In genomic region chr3:29746163-29746562, GRCh38 we compare ENCODE assay signal across 17 cellular contexts.
A peak's percentile ranks its signal among the peaks of the same experiment; 100 is the strongest.
DNase-seq lines count a peak whose midpoint lies in the region; ATAC-seq and TF ChIP-seq lines count a peak whose summit lies in the region.
"Had no signal": no experiment of that assay in that cellular context is flagged by ENCODE, and none has a peak within 500 bp of the region (broad histone marks: within the 10 kb centered on the region; RNA-seq: fewer than 3 reads in every experiment).

No MANE protein-coding gene starts in this region.

- H3K27ac ChIP-seq in right atrium auricular region = no peak overlapping the region
- peak overlapping the region in 1 of 2 donors; percentile 41 for H3K27ac ChIP-seq in thoracic aorta
- no peak overlapping the region for H3K27ac ChIP-seq in spleen

- TF ChIP-seq POLR2A in spleen (IDR thresholded peaks at IDR 0.05) = no peak

- no peak for DNase-seq in Right ventricle myocardium superior
- no peak for DNase-seq in right atrium auricular region (ENCODE audit: low spot score)
- peak; percentile 23 for DNase-seq in astrocyte of the spinal cord (ENCODE audit: low read depth, low spot score)
- DNase-seq in iris pigment epithelial cell (ENCODE audit: low read depth) = peak; percentile 22
- DNase-seq in thoracic aorta (ENCODE audit: low spot score) = no peak
- no peak for DNase-seq in spleen
- DNase-seq in pons (ENCODE audit: low spot score) = no peak
- DNase-seq in activated effector memory CD4-positive, alpha-beta T cell treated with anti-CD3 and anti-CD28 coated beads, Interleukin-2, amount 50 U/mL, for 16 hours = no peak
- DNase-seq: 8988T, C1 segment of cervical spinal cord, H7, KG1, MG63, NCI-H1105 treated with DMSO at 0.1 percent for 48 hours, NCI-H187, NCI-H446, NCI-H748 treated with DMSO at 0.1 percent for 48 hours had no signal

- ATAC-seq in Right ventricle myocardium superior (ENCODE audit: poor library complexity) (peak; percentile 45), thoracic aorta (ENCODE audit: insufficient number of reproducible peaks, low FRiP score, low read depth) (peak; percentile 27)

- intact Hi-C loops in Right ventricle myocardium superior (cut with DNase I) = no loop called here
- intact Hi-C loops in spleen (cut with DNase I; ENCODE audit: low total_unique reads) = no loop called here

- H3K27me3 ChIP-seq in right atrium auricular region (no peaks in the 10 kb centered on the region), thoracic aorta (replicated peaks; ENCODE audit: insufficient read depth) (no peaks in the 10 kb centered on the region), spleen (replicated peaks in 1 of 7) (no peaks in the 10 kb centered on the region)
- H3K27me3 ChIP-seq: MG63 had no signal

- H3K4me3 ChIP-seq in right atrium auricular region (no peak overlapping the region), astrocyte of the spinal cord (ENCODE audit: low read depth, low read length) (no peak overlapping the region), thoracic aorta (peak overlapping the region; percentile 27), spleen (no peak overlapping the region)
- H3K4me3 ChIP-seq: MG63 had no signal

- whole genome bisulfite sequencing in spleen, 5 donors = 57 to 71% (median 65%) methylated on average over 2 of the region's 2 CpGs

- no peaks in the 10 kb centered on the region for H3K9me3 ChIP-seq in right atrium auricular region
- no peaks in the 10 kb centered on the region for H3K9me3 ChIP-seq in thoracic aorta
- no peaks in the 10 kb centered on the region for H3K9me3 ChIP-seq in spleen
- H3K9me3 ChIP-seq: MG63 had no signal

- in situ Hi-C loops in astrocyte of the spinal cord (cut with HindIII; ENCODE audit: low sequenced_read_pairs) = no loop called here

- no peaks in the 10 kb centered on the region for H3K36me3 ChIP-seq in right atrium auricular region
- H3K36me3 ChIP-seq in thoracic aorta = no peaks in the 10 kb centered on the region
- no peaks in the 10 kb centered on the region for H3K36me3 ChIP-seq in spleen
- H3K36me3 ChIP-seq: MG63 had no signal

- TF ChIP-seq CTCF in right atrium auricular region (IDR thresholded peaks at IDR 0.05) (no peak), astrocyte of the spinal cord (IDR thresholded peaks at IDR 0.05; ENCODE audit: low read depth, low read length) (no peak), thoracic aorta (IDR thresholded peaks at IDR 0.05) (no peak), spleen (IDR thresholded peaks at IDR 0.05 in 8 of 11, conservative IDR thresholded peaks at IDR 0.05 in 3 of 11) (no peak)

- peaks cover 0 to 25% of the 10 kb centered on the region in 2 donors for H3K4me1 ChIP-seq in right atrium auricular region
- peaks cover 29 to 44% of the 10 kb centered on the region in 2 donors for H3K4me1 ChIP-seq in thoracic aorta (ENCODE audit: control insufficient read depth in 1 of 2, low read depth in 2 of 2)
- no peaks in the 10 kb centered on the region for H3K4me1 ChIP-seq in spleen

Comparison
In these comparisons a context has a peak if more than half of its experiments do, and no peak if none do; other contexts are left out.
1. DNase-seq: peak in astrocyte of the spinal cord (single experiment) and iris pigment epithelial cell (single experiment); none in Right ventricle myocardium superior (single experiment), right atrium auricular region (single experiment), thoracic aorta (single experiment), spleen (single experiment), pons (single experiment) and activated effector memory CD4-positive, alpha-beta T cell treated with anti-CD3 and anti-CD28 coated beads, Interleukin-2, amount 50 U/mL, for 16 hours (single experiment).